In genomic region chrX:9018332-9018731, GRCh38 we compare ENCODE assay signal across 16 cellular contexts. TPM values are rescaled to one million over a fixed set of nuclear protein-coding genes. Genes with fewer than 3 reads are reported as not detected.
"Had no signal": no experiment of that assay in that cellular context is flagged by ENCODE, and none has a peak within 500 bp of the region (broad histone marks: within the 10 kb centered on the region; RNA-seq: fewer than 3 reads in every experiment).

No MANE protein-coding gene starts in this region.

RNA-seq across cellular contexts. Expression of gene FAM9B, which starts 15.6 kb away (rescaled TPM):
- total RNA-seq: activated naive CD4-positive, alpha-beta T cell treated with anti-CD3 and anti-CD28 coated beads for 36 hours; activated naive CD4-positive, alpha-beta T cell treated with anti-CD3 and anti-CD28 coated beads, Interleukin-2, amount 50 U/mL, for 72 hours; activated naive CD8-positive, alpha-beta T cell treated with anti-CD3 and anti-CD28 coated beads for 36 hours; activated naive CD8-positive, alpha-beta T cell treated with anti-CD3 and anti-CD28 coated beads, Interleukin-2, amount 10 ng/mL, durations not matched to agents 7 days and 5 days; activated T-cell treated with anti-CD3 and anti-CD28 coated beads, Interleukin-2, amount 50 U/mL, for 4 hours; activated T-cell treated with anti-CD3 and anti-CD28 coated beads, Interleukin-2, amount 50 U/mL, for 72 hours; activated T-helper 1 cell treated with anti-CD3 and anti-CD28 coated beads, Interleukin-12 subunit alpha, Interleukin-12 subunit beta, Interleukin-2, Interleukin-4 antibody, amounts not matched to agents 30 ng/mL and 10 ng/mL and 1 ng/mL, durations not matched to agents 14 hours and 24 hours and 36 hours; aorta; ascending aorta; astrocyte; body of pancreas; breast epithelium; bronchial epithelial cell; cardiac muscle cell; cardiac septum; cerebellum had no signal
- polyA plus RNA-seq: aorta, cardiac muscle cell had no signal
